ENCODE assay signal across 1 cellular context in genomic region chr22:27144345-27144744, GRCh38.
TF ChIP-seq lines count a peak whose summit lies in the region.

No MANE protein-coding gene starts in this region.

TF ChIP-seq in GM23338, 12 proteins besides CTCF, POLR2A, EP300 and RAD21 (continued from another document):
- no peak for TF ChIP-seq REST (IDR thresholded peaks at IDR 0.05; ENCODE audit: unreplicated experiment)
- no peak for TF ChIP-seq CREB1 (CRISPR knock-in tag; IDR thresholded peaks at IDR 0.05; ENCODE audit: low read depth)
- no peak for TF ChIP-seq JUNB (IDR thresholded peaks at IDR 0.05; ENCODE audit: unreplicated experiment)
TF ChIP-seq in GM23338: peak in this region for 0.
